ENCODE assay signal across 14 cellular contexts in the genomic region with DNA sequence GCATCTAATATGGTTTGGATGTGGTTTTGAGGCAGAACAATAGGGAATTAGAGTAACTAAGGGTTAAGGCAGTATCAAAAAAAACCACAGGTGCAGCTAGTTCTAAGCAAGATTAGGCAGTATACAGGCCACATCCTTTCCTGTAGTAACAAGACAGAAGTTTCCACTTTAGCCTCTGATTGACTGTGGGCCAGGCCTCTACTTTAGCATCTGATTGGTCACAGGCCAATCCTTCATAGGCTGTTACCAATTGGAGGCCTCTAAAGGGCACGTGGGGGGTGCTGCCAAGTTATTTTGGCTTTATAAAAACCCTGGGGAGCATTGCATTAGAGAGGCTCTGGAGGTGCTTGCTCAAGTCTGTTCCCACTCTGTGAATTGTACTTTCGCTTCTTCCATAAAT.
DNase-seq lines count a peak whose midpoint lies in the region; ATAC-seq and TF ChIP-seq lines count a peak whose summit lies in the region.
"Had no signal": no experiment of that assay in that cellular context is flagged by ENCODE, and none has a peak within 500 bp of the region (broad histone marks: within the 10 kb centered on the region; RNA-seq: fewer than 3 reads in every experiment).

No MANE protein-coding gene starts in this region.

- no peaks in the 10 kb centered on the region for H3K9me3 ChIP-seq in BE2C
- H3K9me3 ChIP-seq: HAP-1, mucosa of descending colon, spleen had no signal

- H3K36me3 ChIP-seq in BE2C: no peaks in the 10 kb centered on the region
- H3K36me3 ChIP-seq: HAP-1, heart right ventricle, spleen had no signal

- H3K4me3 ChIP-seq in BE2C (ENCODE audit: low read depth, low read length): no peak overlapping the region
- H3K4me3 ChIP-seq: HAP-1, heart right ventricle, mucosa of descending colon, spleen had no signal

- ATAC-seq in GM18870 (IDR thresholded peaks at IDR 0.05; ENCODE audit: unreplicated experiment) (peak; percentile 50), HG02678 (IDR thresholded peaks at IDR 0.05; ENCODE audit: unreplicated experiment) (peak; percentile 72), HG03571 (IDR thresholded peaks at IDR 0.05; ENCODE audit: unreplicated experiment) (peak; percentile 78), GM19328 (IDR thresholded peaks at IDR 0.05; ENCODE audit: unreplicated experiment) (no peak)
- ATAC-seq: heart right ventricle, mucosa of descending colon had no signal

- no peaks in the 10 kb centered on the region for H3K27me3 ChIP-seq in BE2C
- H3K27me3 ChIP-seq: heart right ventricle, spleen had no signal

- DNase-seq in BE2C (peak; percentile 5), SIG-M5 treated with dmso at 0.1 percent for 504 hours (lab: John Stamatoyannopoulos, UW; ENCODE audit: unreplicated experiment) (no peak), NCI-H510A (lab: John Stamatoyannopoulos, UW) (no peak)
- no peak for DNase-seq in stimulated activated CD8-positive, alpha-beta memory T cell treated with anti-CD3 and anti-CD28 coated beads, Interleukin-4, amount 100 ng/mL, for 48 hours
- DNase-seq: heart right ventricle, mucosa of descending colon, NCI-H1048, posterior cingulate gyrus, spleen had no signal

- H3K4me1 ChIP-seq in BE2C: no peaks in the 10 kb centered on the region
- H3K4me1 ChIP-seq: HAP-1, heart right ventricle, spleen had no signal

- TF ChIP-seq CTCF in BE2C (IDR thresholded peaks at IDR 0.05; ENCODE audit: low read depth, low read length): no peak
